Comparison of ENCODE assay signal across 20 cellular contexts in the genomic region with DNA sequence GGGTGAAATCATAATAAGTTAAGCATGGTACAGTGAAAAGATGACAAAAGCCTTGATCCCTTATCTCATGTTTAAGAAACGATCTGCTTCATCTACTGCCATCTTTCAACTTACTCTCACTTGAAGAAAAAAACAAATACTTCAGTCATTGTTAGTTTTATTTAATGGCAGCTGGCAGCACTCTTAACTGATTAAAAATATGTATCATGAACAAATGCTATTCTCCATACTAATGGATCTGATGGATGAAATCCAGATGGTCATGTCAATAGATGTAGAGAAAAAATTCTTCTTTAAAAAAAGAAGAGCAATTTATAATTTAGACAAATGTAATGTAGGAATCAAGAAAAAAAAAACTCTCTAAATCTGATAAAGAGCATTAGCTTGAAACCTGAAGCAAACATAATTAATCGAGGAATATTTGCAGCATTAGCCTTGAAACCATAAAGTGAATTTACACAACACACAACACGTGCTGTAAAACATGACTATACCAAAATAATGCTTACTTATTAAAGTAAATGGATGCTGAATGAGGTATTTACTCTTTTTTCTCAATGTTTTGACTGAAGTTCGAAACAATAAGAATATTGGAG.
DNase-seq lines count a peak whose midpoint lies in the region; ATAC-seq, FAIRE-seq and TF ChIP-seq lines count a peak whose summit lies in the region.
"Had no signal": no experiment of that assay in that cellular context is flagged by ENCODE, and none has a peak within 500 bp of the region (broad histone marks: within the 10 kb centered on the region; RNA-seq: fewer than 3 reads in every experiment).

No MANE protein-coding gene starts in this region.

- 0 out of 2 replicates have a peak overlapping the region, but pooled peaks have one; percentile 44 for H2AFZ ChIP-seq in SK-N-SH (ENCODE audit: low read depth)

- H3K79me2 ChIP-seq in SK-N-SH (ENCODE audit: insufficient read depth) = no peaks in the 10 kb centered on the region

- H3K9ac ChIP-seq in SK-N-SH = no peak overlapping the region
- H3K9ac ChIP-seq: BLaER1 had no signal

- POLR2A ChIA-PET in SK-N-SH (lab: Yijun Ruan, JAX) = no interaction called here

- no peaks in the 10 kb centered on the region for H3K4me1 Mint-ChIP-seq in activated T-cell treated with anti-CD3 and anti-CD28 coated beads, Interleukin-2, amount 50 U/mL, for 72 hours (ENCODE audit: low read depth)
- H3K4me1 Mint-ChIP-seq: CD4-positive, CD25-positive, alpha-beta regulatory T cell had no signal

- no peaks in the 10 kb centered on the region for H3K36me3 Mint-ChIP-seq in activated T-cell treated with anti-CD3 and anti-CD28 coated beads, Interleukin-2, amount 50 U/mL, for 72 hours (ENCODE audit: insufficient read depth in 2 of 2)
- H3K36me3 Mint-ChIP-seq: CD4-positive, CD25-positive, alpha-beta regulatory T cell had no signal

- H3K27me3 Mint-ChIP-seq in activated T-cell treated with anti-CD3 and anti-CD28 coated beads, Interleukin-2, amount 50 U/mL, for 72 hours (ENCODE audit: low read depth) = no peaks in the 10 kb centered on the region
- H3K27me3 Mint-ChIP-seq: CD4-positive, CD25-positive, alpha-beta regulatory T cell had no signal

- no peaks in the 10 kb centered on the region for H3K36me3 ChIP-seq in SK-N-SH (replicated peaks in 1 of 2; ENCODE audit: control insufficient read depth in 1 of 2, insufficient read depth in 2 of 2, low read length in 1 of 2)
- H3K36me3 ChIP-seq: BLaER1, SJSA1 had no signal

- no peaks in the 10 kb centered on the region for H3K27me3 ChIP-seq in SK-N-SH (ENCODE audit: insufficient read depth)
- H3K27me3 ChIP-seq: BLaER1, SJSA1 had no signal

- no peaks in the 10 kb centered on the region for H3K9me3 ChIP-seq in SK-N-SH
- H3K9me3 ChIP-seq: BLaER1, SJSA1 had no signal

- TF ChIP-seq CTCF in SK-N-SH (IDR thresholded peaks at IDR 0.05) = no peak

- ATAC-seq in activated T-cell treated with anti-CD3 and anti-CD28 coated beads, Interleukin-2, amount 50 U/mL, for 72 hours (replicated peaks in 1 of 2) = no peak

- H3K4me1 ChIP-seq in SK-N-SH (ENCODE audit: control insufficient read depth in 1 of 2, insufficient read depth in 2 of 2, low read depth in 1 of 2, low read length in 1 of 2) = peaks cover 0 to 4% of the 10 kb centered on the region in 2 experiments; a peak in 2 of 4 replicates
- H3K4me1 ChIP-seq: BLaER1, SJSA1 had no signal

- DNase-seq in DMS53 (lab: John Stamatoyannopoulos, UW) = peak; percentile 70
- peak; percentile 60 for DNase-seq in NCI-H1092 treated with DMSO at 0.1 percent for 48 hours (lab: John Stamatoyannopoulos, UW)
- no peak for DNase-seq in SK-N-SH
- DNase-seq in activated T-cell treated with anti-CD3 and anti-CD28 coated beads, Interleukin-2, amount 50 U/mL, for 72 hours = no peak
- no peak for DNase-seq in NCI-H1105 (lab: John Stamatoyannopoulos, UW)
- DNase-seq in NCI-H2081 (lab: John Stamatoyannopoulos, UW) = no peak
- DNase-seq: CD4-positive, CD25-positive, alpha-beta regulatory T cell; DMS153; NCI-H1048; NCI-H1436 treated with DMSO at 0.1 percent for 48 hours; NCI-H187 treated with DMSO at 0.1 percent for 48 hours; NCI-H2107; NCI-H226; NCI-H526; Right ventricle myocardium superior; RPMI8226 had no signal

- no peak overlapping the region; a peak in 1 of 4 replicates for H3K4me3 ChIP-seq in SK-N-SH (ENCODE audit: low read depth in 2 of 2, low read length in 1 of 2)
- H3K4me3 ChIP-seq: BLaER1, SJSA1 had no signal

- peak overlapping the region; percentile 49 to 86; a peak in 2 of 4 replicates for H3K27ac ChIP-seq in SK-N-SH (ENCODE audit: low read depth in 2 of 2, low read length in 1 of 2)
- H3K27ac ChIP-seq: BLaER1, SJSA1 had no signal

- no peaks in the 10 kb centered on the region for H3K9me3 Mint-ChIP-seq in activated T-cell treated with anti-CD3 and anti-CD28 coated beads, Interleukin-2, amount 50 U/mL, for 72 hours

- no peaks in the 10 kb centered on the region for H4K20me1 ChIP-seq in SK-N-SH (ENCODE audit: insufficient read depth)
- H4K20me1 ChIP-seq: BLaER1 had no signal

- no peak overlapping the region for H3K4me3 Mint-ChIP-seq in activated T-cell treated with anti-CD3 and anti-CD28 coated beads, Interleukin-2, amount 50 U/mL, for 72 hours
- H3K4me3 Mint-ChIP-seq: CD4-positive, CD25-positive, alpha-beta regulatory T cell had no signal

- WGBS in SK-N-SH (ENCODE audit: low lambda C conversion rate) = 38% methylated on average over 4 of the region's 4 CpGs

- H3K9me2 ChIP-seq in SK-N-SH = no peaks in the 10 kb centered on the region

- TF ChIP-seq RAD21 in SK-N-SH (IDR thresholded peaks at IDR 0.05; ENCODE audit: low read length) = no peak

- H3K27ac Mint-ChIP-seq in activated T-cell treated with anti-CD3 and anti-CD28 coated beads, Interleukin-2, amount 50 U/mL, for 72 hours = no peak overlapping the region
- H3K27ac Mint-ChIP-seq: CD4-positive, CD25-positive, alpha-beta regulatory T cell had no signal

- CTCF ChIA-PET in SK-N-SH (lab: Yijun Ruan, JAX) = interaction anchor here (1.5 kb wide), 1 partner anchor 19 kb away, joined by 4 read pairs; no protein-coding TSS in a partner anchor

- FAIRE-seq in islet of Langerhans (lab: Jason Lieb, UNC) = peak; percentile 9
- FAIRE-seq: GM18507 had no signal

- H3K4me2 ChIP-seq in SK-N-SH = peak overlapping the region; percentile 6; the same call in 1 of the 2 replicates
- H3K4me2 ChIP-seq: BLaER1 had no signal

- peak; percentile 8 to 80; a peak in 3 of 4 replicates for TF ChIP-seq EP300 in SK-N-SH (IDR thresholded peaks at IDR 0.05; ENCODE audit: borderline replicate concordance in 1 of 2, low read depth in 1 of 2, low read length in 1 of 2)

- H3F3A ChIP-seq in SK-N-SH (replicated peaks; ENCODE audit: insufficient read depth) = peaks cover 7% of the 10 kb centered on the region

TF ChIP-seq in SK-N-SH, 30 proteins besides CTCF, POLR2A, EP300 and RAD21:
- TF ChIP-seq YY1 (IDR thresholded peaks at IDR 0.05; ENCODE audit: low read depth) (no peak), FOXM1 (IDR thresholded peaks at IDR 0.05; ENCODE audit: low read depth) (peak; percentile 82; the same call in 1 of the 2 replicates), POLR2AphosphoS5 (IDR thresholded peaks at IDR 0.05; ENCODE audit: low read depth, low read length) (peak; percentile 58), JUND (IDR thresholded peaks at IDR 0.05) (peak; percentile 68), TCF12 (IDR thresholded peaks at IDR 0.05) (peak; percentile 91), RXRA (IDR thresholded peaks at IDR 0.05; ENCODE audit: borderline replicate concordance, low read depth) (no peak), NRF1 (IDR thresholded peaks at IDR 0.05; ENCODE audit: low read depth, low read length) (no peak), NFIC (IDR thresholded peaks at IDR 0.05; ENCODE audit: borderline replicate concordance) (peak; percentile 66; the same call in 1 of the 2 replicates), RFX5 (IDR thresholded peaks at IDR 0.05; ENCODE audit: low read length) (no peak), ELF1 (IDR thresholded peaks at IDR 0.05) (no peak), TEAD4 (IDR thresholded peaks at IDR 0.05; ENCODE audit: borderline replicate concordance, insufficient read depth) (peak; percentile 50; the same call in 1 of the 2 replicates), MEF2A (IDR thresholded peaks at IDR 0.05; ENCODE audit: borderline replicate concordance, low read depth) (peak; percentile 43; the same call in 1 of the 2 replicates), FOSL2 (IDR thresholded peaks at IDR 0.05; ENCODE audit: borderline replicate concordance, low read depth) (0 out of 2 replicates have a peak, but pooled peaks have one; percentile 3), MXI1 (IDR thresholded peaks at IDR 0.05; ENCODE audit: low read depth, low read length) (no peak)
- TF ChIP-seq, protein P1, sequence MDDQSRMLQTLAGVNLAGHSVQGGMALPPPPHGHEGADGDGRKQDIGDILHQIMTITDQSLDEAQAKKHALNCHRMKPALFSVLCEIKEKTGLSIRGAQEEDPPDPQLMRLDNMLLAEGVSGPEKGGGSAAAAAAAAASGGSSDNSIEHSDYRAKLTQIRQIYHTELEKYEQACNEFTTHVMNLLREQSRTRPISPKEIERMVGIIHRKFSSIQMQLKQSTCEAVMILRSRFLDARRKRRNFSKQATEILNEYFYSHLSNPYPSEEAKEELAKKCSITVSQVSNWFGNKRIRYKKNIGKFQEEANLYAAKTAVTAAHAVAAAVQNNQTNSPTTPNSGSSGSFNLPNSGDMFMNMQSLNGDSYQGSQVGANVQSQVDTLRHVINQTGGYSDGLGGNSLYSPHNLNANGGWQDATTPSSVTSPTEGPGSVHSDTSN (IDR thresholded peaks at IDR 0.05) = peak; percentile 88
- TF ChIP-seq, protein P2, sequence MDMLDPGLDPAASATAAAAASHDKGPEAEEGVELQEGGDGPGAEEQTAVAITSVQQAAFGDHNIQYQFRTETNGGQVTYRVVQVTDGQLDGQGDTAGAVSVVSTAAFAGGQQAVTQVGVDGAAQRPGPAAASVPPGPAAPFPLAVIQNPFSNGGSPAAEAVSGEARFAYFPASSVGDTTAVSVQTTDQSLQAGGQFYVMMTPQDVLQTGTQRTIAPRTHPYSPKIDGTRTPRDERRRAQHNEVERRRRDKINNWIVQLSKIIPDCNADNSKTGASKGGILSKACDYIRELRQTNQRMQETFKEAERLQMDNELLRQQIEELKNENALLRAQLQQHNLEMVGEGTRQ (IDR thresholded peaks at IDR 0.05; ENCODE audit: borderline replicate concordance, low read depth, low read length) = no peak
TF ChIP-seq in SK-N-SH: peak in this region for 9.

Comparison
In these comparisons a context has a peak if more than half of its experiments do, and no peak if none do; other contexts are left out.
1. DNase-seq: peak in DMS53 (single experiment) and NCI-H1092 treated with DMSO at 0.1 percent for 48 hours (single experiment); none in SK-N-SH (single experiment), activated T-cell treated with anti-CD3 and anti-CD28 coated beads, Interleukin-2, amount 50 U/mL, for 72 hours (0 of 2), NCI-H1105 (single experiment) and NCI-H2081 (0 of 2).